In the genomic region with DNA sequence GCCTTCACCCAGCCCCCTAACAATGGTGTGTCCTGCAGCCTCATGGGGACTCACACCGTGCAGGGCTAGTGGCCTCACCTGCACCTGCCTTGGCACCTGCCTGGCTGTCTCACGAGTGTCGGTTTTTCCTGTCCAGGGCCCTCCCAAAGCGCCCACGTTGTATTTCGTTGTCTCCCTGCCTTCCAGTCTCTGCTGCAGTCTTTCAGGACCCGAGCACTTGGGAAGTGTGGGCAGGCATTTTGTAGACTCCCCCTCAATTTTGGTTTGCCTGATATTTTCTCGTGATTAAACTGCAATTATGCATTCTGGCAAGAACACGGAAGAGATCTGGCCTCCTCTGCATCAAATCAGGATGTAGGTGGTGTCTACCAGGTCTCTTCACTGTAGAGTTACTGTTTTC, we compare ENCODE assay signal across 17 cellular contexts.
"Had no signal": no experiment of that assay in that cellular context is flagged by ENCODE, and none has a peak within 500 bp of the region (broad histone marks: within the 10 kb centered on the region; RNA-seq: fewer than 3 reads in every experiment).

No MANE protein-coding gene starts in this region.

- H3K4me3 ChIP-seq: heart right ventricle, testis, upper lobe of right lung had no signal

- ATAC-seq: heart right ventricle; stimulated activated naive CD8-positive, alpha-beta T cell treated with anti-CD3 and anti-CD28 coated beads, Interleukin-15, amount 100 ng/mL, for 72 hours; upper lobe of right lung had no signal

- DNase-seq: activated CD4-positive, alpha-beta T cell treated with anti-CD3 and anti-CD28 coated beads, Interleukin-2, amount 50 U/mL, for 4 hours; activated CD8-positive, alpha-beta memory T cell treated with anti-CD3 and anti-CD28 coated beads, Interleukin-2, amount 50 U/mL, for 4 hours; central memory CD4-positive, alpha-beta T cell; cortex of kidney; effector CD8-positive, alpha-beta T cell; foreskin melanocyte; heart right ventricle; mammary epithelial cell; SK-N-SH; stimulated activated CD4-positive, alpha-beta T cell treated with anti-CD3 and anti-CD28 coated beads, Interleukin-4, amount 100 ng/mL, for 1 hour; stimulated activated CD8-positive, alpha-beta memory T cell treated with anti-CD3 and anti-CD28 coated beads, Interleukin-4, amount 100 ng/mL, for 48 hours; stimulated activated naive CD8-positive, alpha-beta T cell treated with anti-CD3 and anti-CD28 coated beads, Interleukin-15, amount 100 ng/mL, for 72 hours; T-helper 2 cell; testis; upper lobe of right lung had no signal

- H3K4me1 Mint-ChIP-seq: nephron had no signal

- H3K4me3 Mint-ChIP-seq: nephron; stimulated activated naive CD8-positive, alpha-beta T cell treated with anti-CD3 and anti-CD28 coated beads, Interleukin-15, amount 100 ng/mL, for 72 hours had no signal

- H3K9me3 ChIP-seq: heart right ventricle, SK-N-SH, testis, upper lobe of right lung had no signal

- H3K27me3 ChIP-seq: heart right ventricle, testis, upper lobe of right lung had no signal

- H3K27ac ChIP-seq: heart right ventricle, testis, upper lobe of right lung had no signal

- H3K4me1 ChIP-seq: upper lobe of right lung had no signal

- H3K9me3 Mint-ChIP-seq: activated T-helper 2 cell treated with anti-CD3 and anti-CD28 coated beads, Interferon-gamma antibody, Interleukin-2, Interleukin-4, amounts not matched to agents 10 μg/mL and 5 μg/mL and 100 μg/mL, durations not matched to agents 14 hours and 24 hours and 36 hours; nephron; stimulated activated naive CD8-positive, alpha-beta T cell treated with anti-CD3 and anti-CD28 coated beads, Interleukin-15, amount 100 ng/mL, for 72 hours had no signal

- H3K27me3 Mint-ChIP-seq: stimulated activated naive CD8-positive, alpha-beta T cell treated with anti-CD3 and anti-CD28 coated beads, Interleukin-15, amount 100 ng/mL, for 72 hours had no signal

- H3K27ac Mint-ChIP-seq: activated T-helper 2 cell treated with anti-CD3 and anti-CD28 coated beads, Interferon-gamma antibody, Interleukin-2, Interleukin-4, amounts not matched to agents 10 μg/mL and 5 μg/mL and 100 μg/mL, durations not matched to agents 14 hours and 24 hours and 36 hours; nephron had no signal
